21 cellular contexts compared by ENCODE assay signal in genomic region chr10:71995880-71996597, GRCh38. TPM values are rescaled to one million over a fixed set of nuclear protein-coding genes. Genes with fewer than 3 reads are reported as not detected.
A peak's percentile ranks its signal among the peaks of the same experiment; 100 is the strongest.
DNase-seq lines count a peak whose midpoint lies in the region; ATAC-seq and TF ChIP-seq lines count a peak whose summit lies in the region.
"Had no signal": no experiment of that assay in that cellular context is flagged by ENCODE, and none has a peak within 500 bp of the region (broad histone marks: within the 10 kb centered on the region; RNA-seq: fewer than 3 reads in every experiment).

No MANE protein-coding gene starts in this region.

- peaks cover 4% of the 10 kb centered on the region for H3K4me1 Mint-ChIP-seq in stimulated activated naive CD8-positive, alpha-beta T cell treated with anti-CD3 and anti-CD28 coated beads, Interleukin-15, amount 100 ng/mL, for 72 hours

- no peaks in the 10 kb centered on the region for H3K9me3 Mint-ChIP-seq in stimulated activated naive CD8-positive, alpha-beta T cell treated with anti-CD3 and anti-CD28 coated beads, Interleukin-15, amount 100 ng/mL, for 72 hours
- H3K9me3 Mint-ChIP-seq: H9 had no signal

- peak overlapping the region in 9 of 11 experiments; percentile 64 to 93 (median 84); a peak in 14 of 22 replicates for H3K4me2 ChIP-seq in BLaER1 treated with 17β-estradiol and CSF1 and Interleukin-3, amounts not matched to agents 10 nM and 100 nM
- peak overlapping the region; percentile 45 for H3K4me2 ChIP-seq in skeletal muscle satellite cell (ENCODE audit: low read length)
- H3K4me2 ChIP-seq: A549 had no signal

- no peak overlapping the region for H3K27ac ChIP-seq in BLaER1 treated with 17β-estradiol and CSF1 and Interleukin-3, amounts not matched to agents 10 nM and 100 nM
- peak overlapping the region; percentile 55 for H3K27ac ChIP-seq in angular gyrus (ENCODE audit: low read depth, low read length)
- H3K27ac ChIP-seq: A549, right lobe of liver, WERI-Rb-1 had no signal

- H3K9me3 ChIP-seq in BLaER1 treated with 17β-estradiol and CSF1 and Interleukin-3, amounts not matched to agents 10 nM and 100 nM (replicated peaks in 1 of 11) = peaks cover 0 to 9% (median 0%) of the 10 kb centered on the region in 11 experiments; a peak in 3 of 22 replicates
- H3K9me3 ChIP-seq in skeletal muscle satellite cell (replicated peaks; ENCODE audit: low read length) = no peaks in the 10 kb centered on the region
- H3K9me3 ChIP-seq: A549, right lobe of liver had no signal

- peaks cover 34 to 54% (median 49%) of the 10 kb centered on the region in 10 experiments for H3K4me1 ChIP-seq in BLaER1 treated with 17β-estradiol and CSF1 and Interleukin-3, amounts not matched to agents 10 nM and 100 nM
- peaks cover 52% of the 10 kb centered on the region for H3K4me1 ChIP-seq in skeletal muscle satellite cell (ENCODE audit: control insufficient read depth, insufficient read depth, low read length)
- H3K4me1 ChIP-seq: right lobe of liver had no signal

- DNase-seq in foreskin fibroblast (peak; percentile 31 to 50), dedifferentiated amniotic fluid mesenchymal stem cell (ENCODE audit: extremely low spot score) (no peak), hypothalamus (lab: John Stamatoyannopoulos, UW) (no peak)
- no peak for DNase-seq in stimulated activated naive CD8-positive, alpha-beta T cell treated with anti-CD3 and anti-CD28 coated beads, Interleukin-15, amount 100 ng/mL, for 72 hours
- DNase-seq: activated CD4-positive, alpha-beta T cell treated with anti-CD3 and anti-CD28 coated beads, Interleukin-2, amount 50 U/mL, for 48 hours; activated naive CD4-positive, alpha-beta T cell; aorta; cortex of kidney; GF-D8; H9; NCI-H1417; NCI-H69; right lobe of liver; stimulated activated naive CD4-positive, alpha-beta T cell; T-helper 17 cell; WERI-Rb-1 had no signal

- TF ChIP-seq CTCF in foreskin fibroblast (IDR thresholded peaks at IDR 0.05; ENCODE audit: low read depth, low read length) = no peak

- no peaks in the 10 kb centered on the region for H3K27me3 ChIP-seq in BLaER1 treated with 17β-estradiol and CSF1 and Interleukin-3, amounts not matched to agents 10 nM and 100 nM
- H3K27me3 ChIP-seq in skeletal muscle satellite cell (ENCODE audit: control insufficient read depth, insufficient read depth, low read length) = no peaks in the 10 kb centered on the region
- H3K27me3 ChIP-seq: right lobe of liver had no signal

- no peak overlapping the region for H3K9ac ChIP-seq in BLaER1 treated with 17β-estradiol and CSF1 and Interleukin-3, amounts not matched to agents 10 nM and 100 nM
- H3K9ac ChIP-seq in skeletal muscle satellite cell (ENCODE audit: low read depth, low read length) = no peak overlapping the region

- H4K20me1 ChIP-seq in BLaER1 treated with 17β-estradiol and CSF1 and Interleukin-3, amounts not matched to agents 10 nM and 100 nM = no peaks in the 10 kb centered on the region

- no peak overlapping the region for H3K27ac Mint-ChIP-seq in stimulated activated naive CD8-positive, alpha-beta T cell treated with anti-CD3 and anti-CD28 coated beads, Interleukin-15, amount 100 ng/mL, for 72 hours
- H3K27ac Mint-ChIP-seq: T-helper 17 cell had no signal

- H3K4me3 Mint-ChIP-seq in stimulated activated naive CD8-positive, alpha-beta T cell treated with anti-CD3 and anti-CD28 coated beads, Interleukin-15, amount 100 ng/mL, for 72 hours = no peak overlapping the region
- H3K4me3 Mint-ChIP-seq: H9, T-helper 17 cell had no signal

- H3K4me3 ChIP-seq in BLaER1 treated with 17β-estradiol and CSF1 and Interleukin-3, amounts not matched to agents 10 nM and 100 nM = no peak overlapping the region
- H3K4me3 ChIP-seq in foreskin fibroblast (ENCODE audit: low read depth in 1 of 2, low read length in 2 of 2) (no peak overlapping the region), skeletal muscle satellite cell (ENCODE audit: low read length) (no peak overlapping the region)
- H3K4me3 ChIP-seq: A549, right lobe of liver had no signal

- H3K36me3 ChIP-seq in BLaER1 treated with 17β-estradiol and CSF1 and Interleukin-3, amounts not matched to agents 10 nM and 100 nM = no peaks in the 10 kb centered on the region
- H3K36me3 ChIP-seq in skeletal muscle satellite cell (ENCODE audit: insufficient read depth, low read length) = no peaks in the 10 kb centered on the region
- H3K36me3 ChIP-seq: right lobe of liver, WERI-Rb-1 had no signal

- H3K27me3 Mint-ChIP-seq in stimulated activated naive CD8-positive, alpha-beta T cell treated with anti-CD3 and anti-CD28 coated beads, Interleukin-15, amount 100 ng/mL, for 72 hours = no peaks in the 10 kb centered on the region

- no peak for ATAC-seq in stimulated activated naive CD8-positive, alpha-beta T cell treated with anti-CD3 and anti-CD28 coated beads, Interleukin-15, amount 100 ng/mL, for 72 hours
- no peak for ATAC-seq in GM18870 (IDR thresholded peaks at IDR 0.05; ENCODE audit: unreplicated experiment)
- ATAC-seq: A549, right lobe of liver, T-helper 17 cell had no signal

RNA-seq across cellular contexts. Expression of gene CHST3, which starts 31.8 kb away (rescaled TPM):
- 19.3 and 25.3 TPM in 2 replicates for total RNA-seq in skeletal muscle satellite cell (2012; rRNA removed)
- total RNA-seq: T-helper 17 cell had no signal

Comparison
In these comparisons a context has a peak if more than half of its experiments do, and no peak if none do; other contexts are left out.
1. DNase-seq: peak in foreskin fibroblast (2 of 2); none in dedifferentiated amniotic fluid mesenchymal stem cell (single experiment), stimulated activated naive CD8-positive, alpha-beta T cell treated with anti-CD3 and anti-CD28 coated beads, Interleukin-15, amount 100 ng/mL, for 72 hours (0 of 2) and hypothalamus (0 of 51).